ENCODE assay signal across 24 cellular contexts in the genomic region with DNA sequence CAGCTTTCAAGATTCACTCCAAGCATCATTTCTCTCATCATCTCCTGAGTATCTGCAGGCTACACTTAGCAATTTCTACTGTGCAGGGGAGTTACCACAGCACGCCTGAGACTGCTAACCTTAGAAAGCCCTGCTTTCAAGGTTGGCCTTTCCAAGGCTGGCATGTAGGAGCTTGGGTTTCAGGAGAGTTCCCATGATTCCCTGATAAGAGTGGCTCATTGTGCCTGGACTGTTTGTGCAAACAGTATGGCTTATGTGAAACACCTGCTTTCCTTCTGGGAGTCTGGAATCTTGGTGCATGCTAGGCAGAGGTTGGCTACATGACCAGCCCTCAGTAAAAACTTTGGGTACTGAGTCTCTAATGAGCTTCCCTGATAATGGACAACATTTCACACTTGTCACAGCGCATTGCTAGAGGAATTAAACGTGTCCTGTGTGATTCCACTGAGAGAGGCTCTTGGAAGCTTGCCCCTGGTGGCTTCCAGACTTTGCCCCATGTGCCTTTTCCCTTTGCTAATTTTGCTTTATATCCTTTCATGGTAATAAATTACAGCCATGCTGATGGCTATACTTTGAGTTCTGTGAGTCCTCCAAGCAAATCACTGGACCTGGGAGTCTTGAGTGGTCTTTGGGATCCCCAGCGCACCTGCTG.
"Had no signal": no experiment of that assay in that cellular context is flagged by ENCODE, and none has a peak within 500 bp of the region (broad histone marks: within the 10 kb centered on the region; RNA-seq: fewer than 3 reads in every experiment).

No MANE protein-coding gene starts in this region.

- H3K27me3 Mint-ChIP-seq: central memory CD8-positive, alpha-beta T cell had no signal

- H3K36me3 ChIP-seq: ascending aorta, SJSA1 had no signal

- H3K27ac ChIP-seq: ascending aorta, KMS-11, SJSA1 had no signal

- H3K9me3 Mint-ChIP-seq: central memory CD8-positive, alpha-beta T cell had no signal

- H3K36me3 Mint-ChIP-seq: brain had no signal

- H3K4me3 ChIP-seq: ascending aorta, SJSA1 had no signal

- H3K4me2 ChIP-seq: KMS-11 had no signal

- H3K9ac ChIP-seq: KMS-11 had no signal

- H3K27ac Mint-ChIP-seq: activated CD8-positive, alpha-beta T cell treated with anti-CD3 and anti-CD28 coated beads, Interleukin-2, amount 10 ng/mL, durations not matched to agents 7 days and 5 days; activated naive CD4-positive, alpha-beta T cell treated with anti-CD3 and anti-CD28 coated beads, Interleukin-2, amount 50 U/mL, for 72 hours; activated naive CD8-positive, alpha-beta T cell treated with anti-CD3 and anti-CD28 coated beads, Interleukin-2, amount 50 U/mL, for 24 hours; T-helper 1 cell treated with Interleukin-12 subunit alpha and Interleukin-12 subunit beta and Interleukin-4 antibody, amounts not matched to agents 30 μg/mL and 1 μg/mL, for 36 hours had no signal

- H3K4me1 ChIP-seq: ascending aorta had no signal

- ATAC-seq: activated CD4-positive, CD25-positive, alpha-beta regulatory T cell treated with anti-CD3 and anti-CD28 coated beads, Interleukin-2, amount 50 U/mL, for 24 hours; activated CD8-positive, alpha-beta T cell treated with anti-CD3 and anti-CD28 coated beads, Interleukin-2, amount 10 ng/mL, durations not matched to agents 7 days and 5 days; activated naive CD4-positive, alpha-beta T cell treated with anti-CD3 and anti-CD28 coated beads, Interleukin-2, amount 50 U/mL, for 72 hours; activated naive CD8-positive, alpha-beta T cell treated with anti-CD3 and anti-CD28 coated beads, Interleukin-2, amount 50 U/mL, for 24 hours; PC-3 had no signal

- FAIRE-seq: RCC 7860 had no signal

- H3K4me3 Mint-ChIP-seq: activated CD8-positive, alpha-beta T cell treated with anti-CD3 and anti-CD28 coated beads, Interleukin-2, amount 10 ng/mL, durations not matched to agents 7 days and 5 days; activated naive CD8-positive, alpha-beta T cell treated with anti-CD3 and anti-CD28 coated beads, Interleukin-2, amount 50 U/mL, for 24 hours; brain; central memory CD8-positive, alpha-beta T cell; T-helper 1 cell treated with Interleukin-12 subunit alpha and Interleukin-12 subunit beta and Interleukin-4 antibody, amounts not matched to agents 30 μg/mL and 1 μg/mL, for 36 hours had no signal

- H3K9me3 ChIP-seq: ascending aorta, SJSA1 had no signal

- H3K27me3 ChIP-seq: ascending aorta, SJSA1 had no signal

- DNase-seq: activated CD4-positive, alpha-beta T cell treated with anti-CD3 and anti-CD28 coated beads for 4 hours; activated CD4-positive, alpha-beta T cell treated with anti-CD3 and anti-CD28 coated beads, Interleukin-2, amount 50 U/mL, for 4 hours; activated CD8-positive, alpha-beta T cell treated with anti-CD3 and anti-CD28 coated beads, Interleukin-2, amount 10 ng/mL, durations not matched to agents 7 days and 5 days; activated naive CD8-positive, alpha-beta T cell treated with anti-CD3 and anti-CD28 coated beads, Interleukin-2, amount 50 U/mL, for 24 hours; activated T-cell treated with anti-CD3 and anti-CD28 coated beads, Interleukin-2, amount 50 U/mL, for 1 hour; amniotic stem cell; NCI-H1105; NCI-H1436 treated with DMSO at 0.1 percent for 48 hours; NCI-H187; NCI-H2081; NCI-H2171 treated with DMSO at 0.1 percent for 48 hours; NCI-H226; NCI-H69; PC-3; SHP77 had no signal
